ENCODE assay signal across 8 cellular contexts in the genomic region with DNA sequence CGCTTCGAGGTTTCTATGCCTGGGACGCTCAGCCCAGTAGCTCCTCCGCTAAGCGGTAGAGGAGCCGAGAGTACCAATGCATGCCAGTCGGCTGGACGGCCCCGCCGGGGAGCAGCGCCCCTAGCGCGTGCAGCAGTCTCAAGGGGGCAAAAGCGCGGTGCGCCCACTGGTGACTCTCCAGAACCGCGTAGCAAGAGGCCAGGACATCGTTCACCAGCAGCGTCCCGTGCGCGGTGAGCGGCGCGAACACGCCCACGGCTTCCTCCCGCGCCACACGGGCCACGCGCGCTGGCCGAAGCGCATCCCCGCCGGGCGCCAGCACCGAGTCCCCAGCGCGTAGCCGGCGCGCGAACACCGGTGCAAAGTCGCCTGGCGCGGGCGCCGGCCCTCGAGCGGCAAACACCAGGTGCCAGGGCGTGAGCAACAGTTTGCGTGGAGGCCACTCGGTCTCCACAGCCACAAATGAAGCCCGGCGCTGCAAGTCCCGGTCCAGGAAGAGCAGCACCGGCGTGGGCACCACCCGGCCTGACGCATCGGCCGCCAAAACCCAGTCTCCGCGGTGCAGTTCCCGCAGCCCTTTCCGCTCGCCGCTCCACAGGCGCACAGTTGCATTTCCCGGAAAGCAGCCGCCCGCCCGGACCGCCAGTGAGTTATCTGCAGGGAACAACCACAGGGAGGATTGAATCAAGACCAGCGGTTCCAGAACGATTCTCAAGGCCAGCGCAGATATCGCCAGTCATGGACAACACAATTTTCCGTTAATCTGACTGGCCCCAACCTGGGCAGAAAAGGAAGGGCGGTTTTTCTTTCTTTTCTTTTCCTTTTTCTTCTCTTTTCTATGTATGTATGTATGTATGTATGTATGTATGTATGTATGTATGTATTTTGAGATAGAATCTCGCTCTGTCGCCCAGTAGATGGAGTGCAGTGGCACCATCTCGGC. TPM values are rescaled to one million over a fixed set of nuclear protein-coding genes. Genes with fewer than 3 reads are reported as not detected.
A peak's percentile ranks its signal among the peaks of the same experiment; 100 is the strongest.
DNase-seq lines count a peak whose midpoint lies in the region; ATAC-seq lines count a peak whose summit lies in the region.

No MANE protein-coding gene starts in this region.

- DNase-seq in GM03348 (ENCODE audit: low spot score) (peak; percentile 60), NCI-H526 treated with DMSO at 0.1 percent for 48 hours (lab: John Stamatoyannopoulos, UW) (peak; percentile 17), amniotic epithelial cell (ENCODE audit: low read depth) (peak; percentile 67), iPS-NIHi11 (ENCODE audit: low spot score) (peak; percentile 50), sciatic nerve (ENCODE audit: low spot score) (no peak), NCI-H345 (lab: John Stamatoyannopoulos, UW) (no peak), NOMO-1 treated with dmso at 0.1 percent for 144 hours (lab: John Stamatoyannopoulos, UW; ENCODE audit: unreplicated experiment) (no peak)
- peak; percentile 27 to 35 for DNase-seq in stimulated activated CD4-positive, alpha-beta T cell treated with anti-CD3 and anti-CD28 coated beads, Interleukin-4, amount 100 ng/mL, for 4 hours

- ATAC-seq in sciatic nerve: no peak

- intact Hi-C loops in sciatic nerve (cut with DNase I): no loop called here

RNA-seq across cellular contexts. Expression of gene DHH, which starts 4.5 kb away (rescaled TPM):
- total RNA-seq in sciatic nerve: 54.5 TPM

RNA-seq across cellular contexts. Expression of gene RHEBL1, which starts 20.3 kb away (rescaled TPM):
- 2.7 TPM for total RNA-seq in sciatic nerve

RNA-seq across cellular contexts. Expression of gene LMBR1L, which starts 20.5 kb away (rescaled TPM):
- total RNA-seq in sciatic nerve: 99.1 TPM

RNA-seq across cellular contexts. Expression of gene KMT2D, which starts 29.5 kb away (rescaled TPM):
- total RNA-seq in sciatic nerve: 123 TPM

RNA-seq across cellular contexts. Expression of gene TUBA1B, which starts 41.1 kb away (rescaled TPM):
- total RNA-seq in sciatic nerve: 680 TPM

Comparison
In these comparisons a context has a peak if more than half of its experiments do, and no peak if none do; other contexts are left out.
1. DNase-seq: peak in GM03348 (single experiment), NCI-H526 treated with DMSO at 0.1 percent for 48 hours (single experiment), amniotic epithelial cell (single experiment), iPS-NIHi11 (single experiment) and stimulated activated CD4-positive, alpha-beta T cell treated with anti-CD3 and anti-CD28 coated beads, Interleukin-4, amount 100 ng/mL, for 4 hours (2 of 2); none in sciatic nerve (single experiment), NCI-H345 (single experiment) and NOMO-1 treated with dmso at 0.1 percent for 144 hours (single experiment).